ENCODE assay signal across 22 cellular contexts in genomic region chr13:112159575-112160547, GRCh38.
DNase-seq lines count a peak whose midpoint lies in the region; ATAC-seq and TF ChIP-seq lines count a peak whose summit lies in the region.
"Had no signal": no experiment of that assay in that cellular context is flagged by ENCODE, and none has a peak within 500 bp of the region (broad histone marks: within the 10 kb centered on the region; RNA-seq: fewer than 3 reads in every experiment).

No MANE protein-coding gene starts in this region.

- no peaks in the 10 kb centered on the region for H3K79me2 ChIP-seq in mesendoderm (ENCODE audit: control insufficient read depth, insufficient read depth, low read length)

- H3K4me1 Mint-ChIP-seq in endodermal cell, result peaks cover 13% of the 10 kb centered on the region
- H3K4me1 Mint-ChIP-seq in natural killer cell, result no peaks in the 10 kb centered on the region
- H3K4me1 Mint-ChIP-seq: CD4-positive, CD25-positive, alpha-beta regulatory T cell; naive B cell; stimulated activated naive CD8-positive, alpha-beta T cell treated with anti-CD3 and anti-CD28 coated beads, Interleukin-15, amount 100 ng/mL, for 72 hours had no signal

- H3K27me3 Mint-ChIP-seq in endodermal cell (ENCODE audit: insufficient read depth), result peaks cover 21% of the 10 kb centered on the region
- peaks cover 7 to 35% of the 10 kb centered on the region in 2 donors for H3K27me3 Mint-ChIP-seq in natural killer cell (ENCODE audit: low read depth in 2 of 2)

- H3K9me3 Mint-ChIP-seq in endodermal cell, result peaks cover 17% of the 10 kb centered on the region
- H3K9me3 Mint-ChIP-seq in natural killer cell, result peaks cover 0 to 2% of the 10 kb centered on the region in 2 donors

- peak overlapping the region; percentile 99 for H3K27ac ChIP-seq in endodermal cell (ENCODE audit: low read depth, low read length)
- H3K27ac ChIP-seq in mesendoderm (ENCODE audit: low read depth, low read length), result peak overlapping the region; percentile 21
- no peak overlapping the region for H3K27ac ChIP-seq in spleen
- H3K27ac ChIP-seq: adrenal gland, pancreas, tibial artery had no signal

- no peak overlapping the region for H2BK120ac ChIP-seq in mesendoderm (ENCODE audit: low read depth, low read length)

- H3K4me3 Mint-ChIP-seq in endodermal cell (no peak overlapping the region), natural killer cell (no peak overlapping the region)
- H3K4me3 Mint-ChIP-seq: activated T-cell treated with anti-CD3 and anti-CD28 coated beads, Interleukin-2, amount 50 U/mL, for 24 hours; CD4-positive, CD25-positive, alpha-beta regulatory T cell; naive B cell; stimulated activated naive CD8-positive, alpha-beta T cell treated with anti-CD3 and anti-CD28 coated beads, Interleukin-15, amount 100 ng/mL, for 72 hours had no signal

- H4K8ac ChIP-seq in mesendoderm (ENCODE audit: low read depth, low read length), result no peak overlapping the region

- H3K9ac ChIP-seq in endodermal cell (ENCODE audit: extremely low read depth, low read length, poor library complexity, severe bottlenecking), result no peak overlapping the region
- no peak overlapping the region for H3K9ac ChIP-seq in mesendoderm (ENCODE audit: low read length)

- H3K4ac ChIP-seq in mesendoderm (ENCODE audit: low read depth, low read length), result no peak overlapping the region

- peak; percentile 87 to 93 for DNase-seq in NCI-H526 (lab: John Stamatoyannopoulos, UW)
- DNase-seq in endodermal cell, result no peak
- DNase-seq in mesendoderm, result no peak
- peak; percentile 38 for DNase-seq in retina
- DNase-seq in spleen, result no peak
- DNase-seq in SKM-1 (lab: John Stamatoyannopoulos, UW; ENCODE audit: unreplicated experiment), result no peak
- DNase-seq in natural killer cell, result no peak
- DNase-seq in NCI-H1930 (lab: John Stamatoyannopoulos, UW), result no peak
- DNase-seq: activated naive CD4-positive, alpha-beta T cell treated with Interleukin-2 at 50 U/mL for 16 hours; activated T-cell treated with anti-CD3 and anti-CD28 coated beads, Interleukin-2, amount 50 U/mL, for 24 hours; adrenal gland; CD4-positive, CD25-positive, alpha-beta regulatory T cell; DMS 273 treated with DMSO at 0.1 percent for 48 hours; naive B cell; NCI-H1417; NCI-H2107; stimulated activated CD4-positive, alpha-beta T cell treated with anti-CD3 and anti-CD28 coated beads, Interleukin-15, amount 100 ng/mL, for 24 hours; stimulated activated naive CD8-positive, alpha-beta T cell treated with anti-CD3 and anti-CD28 coated beads, Interleukin-15, amount 100 ng/mL, for 72 hours had no signal

- H2BK5ac ChIP-seq in mesendoderm (ENCODE audit: low read length), result no peak overlapping the region

- 80 to 82% methylated on average over 8 to 17 of the region's 17 CpGs for WGBS in endodermal cell (ENCODE audit: insufficient coverage in 1 of 2, insufficient read length in 1 of 2), 2 experiments
- no CpG with 5 or more reads among the region's 17 CpGs for WGBS in mesendoderm (ENCODE audit: extremely low coverage, insufficient coverage, low lambda C conversion rate)
- WGBS in spleen, 5 donors, result 56 to 71% (median 64%) methylated on average over 17 of the region's 17 CpGs

- H3K36me3 Mint-ChIP-seq in endodermal cell (ENCODE audit: low read depth) (no peaks in the 10 kb centered on the region), natural killer cell (no peaks in the 10 kb centered on the region)
- H3K36me3 Mint-ChIP-seq: CD4-positive, CD25-positive, alpha-beta regulatory T cell had no signal

- H3K36me3 ChIP-seq in endodermal cell (ENCODE audit: control insufficient read depth, insufficient read depth, low read length) (no peaks in the 10 kb centered on the region), mesendoderm (ENCODE audit: control insufficient read depth, insufficient read depth, low read length) (no peaks in the 10 kb centered on the region), spleen (no peaks in the 10 kb centered on the region)
- H3K36me3 ChIP-seq: adrenal gland, pancreas, tibial artery had no signal

- no peak for ATAC-seq in natural killer cell
- ATAC-seq: Panc1; pancreas; sciatic nerve; stimulated activated naive CD8-positive, alpha-beta T cell treated with anti-CD3 and anti-CD28 coated beads, Interleukin-15, amount 100 ng/mL, for 72 hours had no signal

- no peak overlapping the region for H3K27ac Mint-ChIP-seq in endodermal cell
- no peak overlapping the region for H3K27ac Mint-ChIP-seq in natural killer cell
- H3K27ac Mint-ChIP-seq: activated T-cell treated with anti-CD3 and anti-CD28 coated beads, Interleukin-2, amount 50 U/mL, for 24 hours; CD4-positive, CD25-positive, alpha-beta regulatory T cell; naive B cell had no signal

- H4K5ac ChIP-seq in mesendoderm (ENCODE audit: low read length), result no peak overlapping the region

- no peak for TF ChIP-seq POLR2A in spleen (IDR thresholded peaks at IDR 0.05)

- H2AK5ac ChIP-seq in mesendoderm (ENCODE audit: low read length), result no peak overlapping the region

- H3K4me1 ChIP-seq in endodermal cell (ENCODE audit: control insufficient read depth, insufficient read depth, low read length), result no peaks in the 10 kb centered on the region
- no peaks in the 10 kb centered on the region for H3K4me1 ChIP-seq in mesendoderm (ENCODE audit: control insufficient read depth, low read depth, low read length)
- H3K4me1 ChIP-seq in spleen, result no peaks in the 10 kb centered on the region
- H3K4me1 ChIP-seq: adrenal gland, pancreas, tibial artery had no signal

- no peak overlapping the region for H3K18ac ChIP-seq in mesendoderm (ENCODE audit: low read length)

- H3K27me3 ChIP-seq in endodermal cell (ENCODE audit: control insufficient read depth, insufficient read depth, low read length, poor library complexity, severe bottlenecking) (peaks cover 5% of the 10 kb centered on the region), mesendoderm (ENCODE audit: insufficient read depth, low read length, poor library complexity) (no peaks in the 10 kb centered on the region), spleen (replicated peaks in 1 of 7) (peaks cover 0 to 57% (median 0%) of the 10 kb centered on the region in 7 donors)
- H3K27me3 ChIP-seq: adrenal gland had no signal

- H3K9me3 ChIP-seq in endodermal cell (ENCODE audit: control insufficient read depth, low read length) (no peaks in the 10 kb centered on the region), spleen (peaks cover 0 to 17% (median 12%) of the 10 kb centered on the region in 8 donors)
- H3K9me3 ChIP-seq: adrenal gland, pancreas, tibial artery had no signal

- no peak overlapping the region for H3K4me3 ChIP-seq in endodermal cell (ENCODE audit: low read length)
- H3K4me3 ChIP-seq in mesendoderm (ENCODE audit: low read length), result no peak overlapping the region
- no peak overlapping the region for H3K4me3 ChIP-seq in spleen
- H3K4me3 ChIP-seq: adrenal gland, pancreas, tibial artery had no signal

- H3K56ac ChIP-seq in mesendoderm (ENCODE audit: low read length), result no peak overlapping the region

- H3K23ac ChIP-seq in mesendoderm (ENCODE audit: low read length), result no peak overlapping the region

- H3K4me2 ChIP-seq in mesendoderm (ENCODE audit: low read length), result no peak overlapping the region

- H2BK15ac ChIP-seq in mesendoderm (replicated peaks; ENCODE audit: low read depth), result no peak overlapping the region

- H3K79me1 ChIP-seq in mesendoderm (ENCODE audit: low read length), result no peaks in the 10 kb centered on the region

- TF ChIP-seq CTCF in endodermal cell (conservative IDR thresholded peaks at IDR 0.05) (no peak), spleen (IDR thresholded peaks at IDR 0.05 in 8 of 11, conservative IDR thresholded peaks at IDR 0.05 in 3 of 11) (no peak), natural killer cell (IDR thresholded peaks at IDR 0.05) (no peak)

- intact Hi-C loops in spleen (cut with DNase I; ENCODE audit: low total_unique reads) (no loop called here), natural killer cell (cut with micrococcal nuclease) (no loop called here)

Comparison
In these comparisons a context has a peak if more than half of its experiments do, and no peak if none do; other contexts are left out.
1. DNase-seq: peak in NCI-H526 (2 of 2) and retina (single experiment); none in endodermal cell (single experiment), mesendoderm (single experiment), spleen (single experiment), SKM-1 (single experiment), natural killer cell (single experiment) and NCI-H1930 (0 of 2).
2. H3K27ac ChIP-seq: peak in endodermal cell (single experiment) and mesendoderm (single experiment); none in spleen (0 of 8).